ENCODE assay signal across 26 cellular contexts in genomic region chr6:97771356-97771755, GRCh38.
"Had no signal": no experiment of that assay in that cellular context is flagged by ENCODE, and none has a peak within 500 bp of the region (broad histone marks: within the 10 kb centered on the region; RNA-seq: fewer than 3 reads in every experiment).

No MANE protein-coding gene starts in this region.

- DNase-seq: activated CD4-positive, alpha-beta T cell treated with anti-CD3 and anti-CD28 coated beads for 48 hours; activated CD4-positive, alpha-beta T cell treated with anti-CD3 and anti-CD28 coated beads, Interleukin-2, amount 50 U/mL, for 4 hours; activated CD4-positive, CD25-positive, alpha-beta regulatory T cell treated with anti-CD3 and anti-CD28 coated beads, Interleukin-2, amount 50 U/mL, for 72 hours; activated CD8-positive, alpha-beta memory T cell treated with anti-CD3 and anti-CD28 coated beads, Interleukin-2, amount 50 U/mL, for 48 hours; activated CD8-positive, alpha-beta T cell treated with anti-CD3 and anti-CD28 coated beads, Interleukin-2, amount 10 ng/mL, durations not matched to agents 7 days and 5 days; activated effector memory CD4-positive, alpha-beta T cell treated with Interleukin-2 at 50 U/mL for 16 hours; activated naive CD4-positive, alpha-beta T cell; activated T-cell treated with anti-CD3 and anti-CD28 coated beads, Interleukin-2, amount 50 U/mL, for 24 hours; aorta; body of pancreas; Kasumi-1; KBM-7; NCI-H1105 treated with DMSO at 0.1 percent for 48 hours; NCI-H1436 treated with DMSO at 0.1 percent for 48 hours; NCI-H187 treated with DMSO at 0.1 percent for 48 hours; NCI-H2081 treated with DMSO at 0.1 percent for 48 hours; NCI-H446; NCI-H524; Peyer's patch; Right ventricle myocardium superior had no signal

- H3K4me3 ChIP-seq: body of pancreas, Peyer's patch, SJSA1 had no signal

- H3K27me3 ChIP-seq: body of pancreas, Peyer's patch, SJSA1 had no signal

- H3K4me1 ChIP-seq: body of pancreas, Peyer's patch, SJSA1 had no signal

- H3K36me3 Mint-ChIP-seq: activated naive CD4-positive, alpha-beta T cell treated with anti-CD3 and anti-CD28 coated beads, Interleukin-2, amount 50 U/mL, for 24 hours had no signal

- H3K27ac Mint-ChIP-seq: activated CD8-positive, alpha-beta T cell treated with anti-CD3 and anti-CD28 coated beads, Interleukin-2, amount 10 ng/mL, durations not matched to agents 7 days and 5 days; activated naive CD4-positive, alpha-beta T cell treated with anti-CD3 and anti-CD28 coated beads, Interleukin-2, amount 50 U/mL, for 24 hours; activated T-cell treated with anti-CD3 and anti-CD28 coated beads, Interleukin-2, amount 50 U/mL, for 24 hours; activated T-helper 1 cell treated with anti-CD3 and anti-CD28 coated beads, Interleukin-12 subunit alpha, Interleukin-12 subunit beta, Interleukin-2, Interleukin-4 antibody, amounts not matched to agents 30 ng/mL and 10 ng/mL and 1 ng/mL, durations not matched to agents 14 hours and 24 hours and 36 hours; T-helper 1 cell treated with Interleukin-12 subunit alpha and Interleukin-12 subunit beta and Interleukin-4 antibody, amounts not matched to agents 30 μg/mL and 1 μg/mL, for 36 hours had no signal

- H3K27ac ChIP-seq: body of pancreas, Peyer's patch, RWPE1, SJSA1 had no signal

- H3K4me3 Mint-ChIP-seq: activated CD8-positive, alpha-beta T cell treated with anti-CD3 and anti-CD28 coated beads, Interleukin-2, amount 10 ng/mL, durations not matched to agents 7 days and 5 days; activated naive CD4-positive, alpha-beta T cell treated with anti-CD3 and anti-CD28 coated beads, Interleukin-2, amount 50 U/mL, for 24 hours; activated T-cell treated with anti-CD3 and anti-CD28 coated beads, Interleukin-2, amount 50 U/mL, for 24 hours; activated T-helper 1 cell treated with anti-CD3 and anti-CD28 coated beads, Interleukin-12 subunit alpha, Interleukin-12 subunit beta, Interleukin-2, Interleukin-4 antibody, amounts not matched to agents 30 ng/mL and 10 ng/mL and 1 ng/mL, durations not matched to agents 14 hours and 24 hours and 36 hours; T-helper 1 cell treated with Interleukin-12 subunit alpha and Interleukin-12 subunit beta and Interleukin-4 antibody, amounts not matched to agents 30 μg/mL and 1 μg/mL, for 36 hours had no signal

- H3K4me1 Mint-ChIP-seq: activated naive CD4-positive, alpha-beta T cell treated with anti-CD3 and anti-CD28 coated beads, Interleukin-2, amount 50 U/mL, for 24 hours had no signal

- H3K27me3 Mint-ChIP-seq: activated naive CD4-positive, alpha-beta T cell treated with anti-CD3 and anti-CD28 coated beads, Interleukin-2, amount 50 U/mL, for 24 hours; activated T-cell treated with anti-CD3 and anti-CD28 coated beads, Interleukin-2, amount 50 U/mL, for 24 hours had no signal

- H3K9me3 Mint-ChIP-seq: activated T-cell treated with anti-CD3 and anti-CD28 coated beads, Interleukin-2, amount 50 U/mL, for 24 hours; activated T-helper 1 cell treated with anti-CD3 and anti-CD28 coated beads, Interleukin-12 subunit alpha, Interleukin-12 subunit beta, Interleukin-2, Interleukin-4 antibody, amounts not matched to agents 30 ng/mL and 10 ng/mL and 1 ng/mL, durations not matched to agents 14 hours and 24 hours and 36 hours; T-helper 1 cell treated with Interleukin-12 subunit alpha and Interleukin-12 subunit beta and Interleukin-4 antibody, amounts not matched to agents 30 μg/mL and 1 μg/mL, for 36 hours had no signal

- H3K36me3 ChIP-seq: Peyer's patch, SJSA1 had no signal

- H3K9me3 ChIP-seq: body of pancreas, Peyer's patch, SJSA1 had no signal

- ATAC-seq: activated CD8-positive, alpha-beta T cell treated with anti-CD3 and anti-CD28 coated beads, Interleukin-2, amount 10 ng/mL, durations not matched to agents 7 days and 5 days; body of pancreas; SK-N-SH treated with all-trans-retinoic acid at 6 μM for 48 hours had no signal
